Comparison of ENCODE assay signal across 1 cellular context in the genomic region with DNA sequence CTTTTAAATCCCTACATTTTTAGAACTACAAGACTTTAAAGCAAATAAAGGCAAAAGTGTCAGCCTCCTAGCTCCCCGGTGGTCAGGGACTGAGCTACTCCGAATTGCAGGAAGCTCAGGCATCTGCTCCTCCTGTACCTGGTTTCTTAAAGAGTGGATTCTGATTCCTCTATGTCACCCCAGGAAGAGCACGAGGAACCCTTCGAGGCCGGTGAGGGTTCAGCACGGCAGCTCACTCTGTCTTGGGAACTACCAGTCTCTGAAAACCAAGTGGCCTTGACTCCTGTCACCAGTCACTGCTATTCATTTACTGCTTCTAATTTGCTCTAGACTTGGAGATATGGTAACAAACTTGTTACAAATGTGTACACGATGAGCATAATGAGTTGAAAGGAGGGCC.
TF ChIP-seq lines count a peak whose summit lies in the region.

No MANE protein-coding gene starts in this region.

TF ChIP-seq in A549, 52 proteins besides CTCF, POLR2A, EP300 and RAD21 (continued from another document):
- no peak for TF ChIP-seq ESRRA (IDR thresholded peaks at IDR 0.05; ENCODE audit: borderline replicate concordance, low read length)
- TF ChIP-seq MAZ (IDR thresholded peaks at IDR 0.05; ENCODE audit: borderline replicate concordance, low read depth, low read length), result no peak
- no peak for TF ChIP-seq BCL3 (IDR thresholded peaks at IDR 0.05)
- 0 out of 2 replicates have a peak, but pooled peaks have one; percentile 2 for TF ChIP-seq PBX3 (IDR thresholded peaks at IDR 0.05)
- TF ChIP-seq TP53 (CRISPR knock-in tag; IDR thresholded peaks at IDR 0.05), result peak; percentile 57; the same call in 1 of the 2 replicates
- peak; percentile 89 for TF ChIP-seq HOXB13 (CRISPR knock-in tag; IDR thresholded peaks at IDR 0.05; ENCODE audit: low read depth)
- TF ChIP-seq, protein P1, sequence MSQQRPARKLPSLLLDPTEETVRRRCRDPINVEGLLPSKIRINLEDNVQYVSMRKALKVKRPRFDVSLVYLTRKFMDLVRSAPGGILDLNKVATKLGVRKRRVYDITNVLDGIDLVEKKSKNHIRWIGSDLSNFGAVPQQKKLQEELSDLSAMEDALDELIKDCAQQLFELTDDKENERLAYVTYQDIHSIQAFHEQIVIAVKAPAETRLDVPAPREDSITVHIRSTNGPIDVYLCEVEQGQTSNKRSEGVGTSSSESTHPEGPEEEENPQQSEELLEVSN (IDR thresholded peaks at IDR 0.05; ENCODE audit: borderline replicate concordance, low read depth), result peak; percentile 31; the same call in 1 of the 2 replicates
- TF ChIP-seq PHF8 (IDR thresholded peaks at IDR 0.05; ENCODE audit: borderline replicate concordance, low read depth), result no peak
- TF ChIP-seq POLR2AphosphoS2 (conservative IDR thresholded peaks at IDR 0.05; ENCODE audit: low read length), result peak; percentile 34; the same call in 1 of the 2 replicates
- peak in 1 of 2 experiments; percentile 11; a peak in 2 of 5 replicates for TF ChIP-seq JUN (IDR thresholded peaks at IDR 0.05)
- no peak for TF ChIP-seq FOSB (CRISPR knock-in tag; IDR thresholded peaks at IDR 0.05)
- no peak for TF ChIP-seq SREBF2 (IDR thresholded peaks at IDR 0.05)
- TF ChIP-seq HOXB5 (CRISPR knock-in tag; IDR thresholded peaks at IDR 0.05), result peak; percentile 64; the same call in 1 of the 2 replicates
- TF ChIP-seq CHD4 (IDR thresholded peaks at IDR 0.05; ENCODE audit: borderline replicate concordance), result no peak
- TF ChIP-seq EHMT2 (IDR thresholded peaks at IDR 0.05; ENCODE audit: low read depth), result no peak
- peak in 1 of 2 experiments; percentile 1; a peak in 1 of 4 replicates for TF ChIP-seq CEBPB (IDR thresholded peaks at IDR 0.05)
- no peak; the same call in 1 of the 2 replicates for TF ChIP-seq RARB (CRISPR knock-in tag; IDR thresholded peaks at IDR 0.05)
- TF ChIP-seq NPAS2 (CRISPR knock-in tag; IDR thresholded peaks at IDR 0.05; ENCODE audit: borderline replicate concordance), result no peak
- no peak for TF ChIP-seq RCOR1 (IDR thresholded peaks at IDR 0.05; ENCODE audit: low read depth, low read length)
- no peak for TF ChIP-seq CHD2 (IDR thresholded peaks at IDR 0.05; ENCODE audit: low read length, partially characterized antibody)
- peak; percentile 13; the same call in 1 of the 2 replicates for TF ChIP-seq ATOH8 (CRISPR knock-in tag; IDR thresholded peaks at IDR 0.05; ENCODE audit: low read depth)
- no peak for TF ChIP-seq RNF2 (IDR thresholded peaks at IDR 0.05; ENCODE audit: borderline replicate concordance, low read depth)
- no peak for TF ChIP-seq NFE2L2 (conservative IDR thresholded peaks at IDR 0.05; ENCODE audit: low read length)
- TF ChIP-seq ZSCAN20 (CRISPR knock-in tag; IDR thresholded peaks at IDR 0.05), result peak; percentile 13; the same call in 1 of the 2 replicates
- no peak for TF ChIP-seq RFX5 (IDR thresholded peaks at IDR 0.05)
- peak; percentile 50; the same call in 1 of the 2 replicates for TF ChIP-seq HEYL (CRISPR knock-in tag; IDR thresholded peaks at IDR 0.05)
- no peak for TF ChIP-seq JUNB (IDR thresholded peaks at IDR 0.05)
- TF ChIP-seq, protein P2, sequence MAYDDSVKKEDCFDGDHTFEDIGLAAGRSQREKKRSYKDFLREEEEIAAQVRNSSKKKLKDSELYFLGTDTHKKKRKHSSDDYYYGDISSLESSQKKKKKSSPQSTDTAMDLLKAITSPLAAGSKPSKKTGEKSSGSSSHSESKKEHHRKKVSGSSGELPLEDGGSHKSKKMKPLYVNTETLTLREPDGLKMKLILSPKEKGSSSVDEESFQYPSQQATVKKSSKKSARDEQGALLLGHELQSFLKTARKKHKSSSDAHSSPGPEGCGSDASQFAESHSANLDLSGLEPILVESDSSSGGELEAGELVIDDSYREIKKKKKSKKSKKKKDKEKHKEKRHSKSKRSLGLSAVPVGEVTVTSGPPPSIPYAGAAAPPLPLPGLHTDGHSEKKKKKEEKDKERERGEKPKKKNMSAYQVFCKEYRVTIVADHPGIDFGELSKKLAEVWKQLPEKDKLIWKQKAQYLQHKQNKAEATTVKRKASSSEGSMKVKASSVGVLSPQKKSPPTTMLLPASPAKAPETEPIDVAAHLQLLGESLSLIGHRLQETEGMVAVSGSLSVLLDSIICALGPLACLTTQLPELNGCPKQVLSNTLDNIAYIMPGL (CRISPR knock-in tag; IDR thresholded peaks at IDR 0.05; ENCODE audit: borderline replicate concordance), result 0 out of 2 replicates have a peak, but pooled peaks have one; percentile 2
- no peak; the same call in 1 of the 2 replicates for TF ChIP-seq HOXA7 (CRISPR knock-in tag; IDR thresholded peaks at IDR 0.05)
- TF ChIP-seq KDM5A (IDR thresholded peaks at IDR 0.05), result no peak
- no peak for TF ChIP-seq CBX8 (IDR thresholded peaks at IDR 0.05)
- no peak for TF ChIP-seq MYC (IDR thresholded peaks at IDR 0.05; ENCODE audit: borderline replicate concordance, low read length)
- 0 out of 2 replicates have a peak, but pooled peaks have one; percentile 46 for TF ChIP-seq TFCP2L1 (CRISPR knock-in tag; IDR thresholded peaks at IDR 0.05)
- TF ChIP-seq BHLHE40 (IDR thresholded peaks at IDR 0.05; ENCODE audit: low read depth, low read length), result no peak
- TF ChIP-seq ZFP36 (IDR thresholded peaks at IDR 0.05; ENCODE audit: borderline replicate concordance, partially characterized antibody), result no peak
- TF ChIP-seq, protein P3, sequence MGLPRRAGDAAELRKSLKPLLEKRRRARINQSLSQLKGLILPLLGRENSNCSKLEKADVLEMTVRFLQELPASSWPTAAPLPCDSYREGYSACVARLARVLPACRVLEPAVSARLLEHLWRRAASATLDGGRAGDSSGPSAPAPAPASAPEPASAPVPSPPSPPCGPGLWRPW (IDR thresholded peaks at IDR 0.05), result no peak
- 0 out of 2 replicates have a peak, but pooled peaks have one; percentile 2 for TF ChIP-seq MAX (IDR thresholded peaks at IDR 0.05)
- no peak for TF ChIP-seq MAFK (IDR thresholded peaks at IDR 0.05; ENCODE audit: partially characterized antibody)
- 0 out of 2 replicates have a peak, but pooled peaks have one; percentile 32 for TF ChIP-seq FOXS1 (CRISPR knock-in tag; IDR thresholded peaks at IDR 0.05)
- TF ChIP-seq SMC3 (IDR thresholded peaks at IDR 0.05), result no peak
- TF ChIP-seq FOSL2 (IDR thresholded peaks at IDR 0.05), result no peak
- no peak for TF ChIP-seq FOSL2 (CRISPR knock-in tag; IDR thresholded peaks at IDR 0.05)
- TF ChIP-seq HDAC2 (IDR thresholded peaks at IDR 0.05), result no peak
- TF ChIP-seq, protein P4, sequence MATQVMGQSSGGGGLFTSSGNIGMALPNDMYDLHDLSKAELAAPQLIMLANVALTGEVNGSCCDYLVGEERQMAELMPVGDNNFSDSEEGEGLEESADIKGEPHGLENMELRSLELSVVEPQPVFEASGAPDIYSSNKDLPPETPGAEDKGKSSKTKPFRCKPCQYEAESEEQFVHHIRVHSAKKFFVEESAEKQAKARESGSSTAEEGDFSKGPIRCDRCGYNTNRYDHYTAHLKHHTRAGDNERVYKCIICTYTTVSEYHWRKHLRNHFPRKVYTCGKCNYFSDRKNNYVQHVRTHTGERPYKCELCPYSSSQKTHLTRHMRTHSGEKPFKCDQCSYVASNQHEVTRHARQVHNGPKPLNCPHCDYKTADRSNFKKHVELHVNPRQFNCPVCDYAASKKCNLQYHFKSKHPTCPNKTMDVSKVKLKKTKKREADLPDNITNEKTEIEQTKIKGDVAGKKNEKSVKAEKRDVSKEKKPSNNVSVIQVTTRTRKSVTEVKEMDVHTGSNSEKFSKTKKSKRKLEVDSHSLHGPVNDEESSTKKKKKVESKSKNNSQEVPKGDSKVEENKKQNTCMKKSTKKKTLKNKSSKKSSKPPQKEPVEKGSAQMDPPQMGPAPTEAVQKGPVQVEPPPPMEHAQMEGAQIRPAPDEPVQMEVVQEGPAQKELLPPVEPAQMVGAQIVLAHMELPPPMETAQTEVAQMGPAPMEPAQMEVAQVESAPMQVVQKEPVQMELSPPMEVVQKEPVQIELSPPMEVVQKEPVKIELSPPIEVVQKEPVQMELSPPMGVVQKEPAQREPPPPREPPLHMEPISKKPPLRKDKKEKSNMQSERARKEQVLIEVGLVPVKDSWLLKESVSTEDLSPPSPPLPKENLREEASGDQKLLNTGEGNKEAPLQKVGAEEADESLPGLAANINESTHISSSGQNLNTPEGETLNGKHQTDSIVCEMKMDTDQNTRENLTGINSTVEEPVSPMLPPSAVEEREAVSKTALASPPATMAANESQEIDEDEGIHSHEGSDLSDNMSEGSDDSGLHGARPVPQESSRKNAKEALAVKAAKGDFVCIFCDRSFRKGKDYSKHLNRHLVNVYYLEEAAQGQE (IDR thresholded peaks at IDR 0.05), result no peak
- no peak for TF ChIP-seq ELK1 (IDR thresholded peaks at IDR 0.05; ENCODE audit: low read depth, low read length)
- TF ChIP-seq KDM1A (IDR thresholded peaks at IDR 0.05; ENCODE audit: low read depth), result no peak
- 0 out of 2 replicates have a peak, but pooled peaks have one; percentile 54 for TF ChIP-seq ZNF302 (CRISPR knock-in tag; IDR thresholded peaks at IDR 0.05)
- no peak for TF ChIP-seq GATA3 (IDR thresholded peaks at IDR 0.05; ENCODE audit: borderline replicate concordance)
- no peak for TF ChIP-seq CBX2 (IDR thresholded peaks at IDR 0.05; ENCODE audit: borderline replicate concordance, low read depth)
